ENCODE assay signal across 10 cellular contexts in the genomic region with DNA sequence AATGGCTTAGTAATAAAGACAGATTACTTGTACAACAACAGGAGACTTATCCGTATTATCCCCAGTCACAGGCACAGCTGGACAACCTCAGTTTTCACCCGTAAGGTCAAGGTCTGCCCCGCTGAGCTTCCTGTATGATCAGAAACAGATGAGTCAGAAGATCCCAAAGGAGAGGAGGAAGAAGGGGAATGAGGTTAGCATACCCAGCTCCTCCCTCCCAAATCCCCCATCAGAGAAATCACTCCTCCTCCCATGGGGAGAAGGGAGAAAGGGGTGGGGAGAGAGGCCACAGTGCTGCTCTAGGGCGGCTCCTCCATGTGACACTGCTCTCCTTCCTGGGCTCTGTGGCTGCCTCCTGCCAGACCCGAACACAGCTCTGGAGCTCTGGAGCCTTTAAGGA. TPM values are rescaled to one million over a fixed set of nuclear protein-coding genes. Genes with fewer than 3 reads are reported as not detected.
A peak's percentile ranks its signal among the peaks of the same experiment; 100 is the strongest.
DNase-seq lines count a peak whose midpoint lies in the region; ATAC-seq and TF ChIP-seq lines count a peak whose summit lies in the region.
"Had no signal": no experiment of that assay in that cellular context is flagged by ENCODE, and none has a peak within 500 bp of the region (broad histone marks: within the 10 kb centered on the region; RNA-seq: fewer than 3 reads in every experiment).

No MANE protein-coding gene starts in this region.

- H3K9ac ChIP-seq in mucosa of rectum (ENCODE audit: low read depth in 1 of 2, low read length in 2 of 2) (no peak overlapping the region), MM.1S (ENCODE audit: low read length) (no peak overlapping the region)

- intact Hi-C loops in Right ventricle myocardium inferior (cut with DNase I) = no loop called here
- intact Hi-C loops in cardiac septum (cut with DNase I) = no loop called here

- no peaks in the 10 kb centered on the region for H3K9me2 ChIP-seq in MM.1S (replicated peaks; ENCODE audit: insufficient read depth, low read length)

- no peak overlapping the region for H3K4me3 ChIP-seq in mucosa of rectum (ENCODE audit: low read length in 2 of 2)
- H3K4me3 ChIP-seq in MM.1S (ENCODE audit: low read length) = no peak overlapping the region

- H3K36me3 ChIP-seq in mucosa of rectum (ENCODE audit: control insufficient read depth in 2 of 2, insufficient read depth in 2 of 2, low read length in 2 of 2) = no peaks in the 10 kb centered on the region
- H3K36me3 ChIP-seq in MM.1S (replicated peaks; ENCODE audit: insufficient read depth, low read length) = no peaks in the 10 kb centered on the region

- H3K27me3 ChIP-seq in mucosa of rectum (ENCODE audit: control insufficient read depth in 2 of 2, insufficient read depth in 2 of 2, low read length in 2 of 2) = no peaks in the 10 kb centered on the region
- no peaks in the 10 kb centered on the region for H3K27me3 ChIP-seq in MM.1S (replicated peaks; ENCODE audit: insufficient read depth, low read length)

- no peaks in the 10 kb centered on the region for H4K20me1 ChIP-seq in MM.1S (ENCODE audit: insufficient read depth, low read length)

- peak overlapping the region; percentile 26 to 32 for H3K27ac ChIP-seq in mucosa of rectum (ENCODE audit: low read depth in 2 of 2, low read length in 2 of 2)
- no peak overlapping the region for H3K27ac ChIP-seq in MM.1S (ENCODE audit: low read length)
- H3K27ac ChIP-seq: RWPE1 had no signal

- no peaks in the 10 kb centered on the region for H3K79me2 ChIP-seq in MM.1S (ENCODE audit: low read length)

- no peak overlapping the region for H2AFZ ChIP-seq in MM.1S (ENCODE audit: low read length)

- H3K4me2 ChIP-seq in MM.1S (ENCODE audit: low read depth, low read length) = no peak overlapping the region

- H3K9me3 ChIP-seq in mucosa of rectum (ENCODE audit: control insufficient read depth in 2 of 2, low read length in 2 of 2) (no peaks in the 10 kb centered on the region), MM.1S (replicated peaks; ENCODE audit: insufficient read depth, low read length) (no peaks in the 10 kb centered on the region)

- no peaks in the 10 kb centered on the region for H3K4me1 ChIP-seq in mucosa of rectum (ENCODE audit: control insufficient read depth in 2 of 2, insufficient read depth in 2 of 2, low read length in 2 of 2)
- no peaks in the 10 kb centered on the region for H3K4me1 ChIP-seq in MM.1S (ENCODE audit: low read length)

- no peak for TF ChIP-seq CTCF in MM.1S (IDR thresholded peaks at IDR 0.05; ENCODE audit: low read length)

- DNase-seq in Right ventricle myocardium inferior (ENCODE audit: missing footprints) = peak; percentile 78
- DNase-seq in cardiac septum (ENCODE audit: low spot score) = no peak
- peak; percentile 38 for DNase-seq in fibroblast of peridontal ligament (ENCODE audit: extremely low read depth)
- no peak for DNase-seq in KG1 (lab: John Stamatoyannopoulos, UW)
- no peak for DNase-seq in MM.1S
- no peak for DNase-seq in effector CD4-positive, alpha-beta T cell
- DNase-seq in HuH-7 (ENCODE audit: low spot score) = no peak
- DNase-seq: activated CD4-positive, alpha-beta memory T cell treated with anti-CD3 and anti-CD28 coated beads for 36 hours had no signal

- H3F3A ChIP-seq in MM.1S (ENCODE audit: insufficient read depth, low read length) = no peaks in the 10 kb centered on the region

- peak; percentile 96 for ATAC-seq in Right ventricle myocardium inferior

RNA-seq across cellular contexts. Expression of gene SPTBN1, which starts 53.8 kb away (rescaled TPM):
- total RNA-seq in Right ventricle myocardium inferior (439 TPM), cardiac septum (554 TPM)

Comparison
In these comparisons a context has a peak if more than half of its experiments do, and no peak if none do; other contexts are left out.
1. DNase-seq: peak in Right ventricle myocardium inferior (single experiment) and fibroblast of peridontal ligament (single experiment); none in cardiac septum (single experiment), KG1 (single experiment), MM.1S (single experiment), effector CD4-positive, alpha-beta T cell (single experiment) and HuH-7 (single experiment).